8 cellular contexts compared by ENCODE assay signal in the genomic region with DNA sequence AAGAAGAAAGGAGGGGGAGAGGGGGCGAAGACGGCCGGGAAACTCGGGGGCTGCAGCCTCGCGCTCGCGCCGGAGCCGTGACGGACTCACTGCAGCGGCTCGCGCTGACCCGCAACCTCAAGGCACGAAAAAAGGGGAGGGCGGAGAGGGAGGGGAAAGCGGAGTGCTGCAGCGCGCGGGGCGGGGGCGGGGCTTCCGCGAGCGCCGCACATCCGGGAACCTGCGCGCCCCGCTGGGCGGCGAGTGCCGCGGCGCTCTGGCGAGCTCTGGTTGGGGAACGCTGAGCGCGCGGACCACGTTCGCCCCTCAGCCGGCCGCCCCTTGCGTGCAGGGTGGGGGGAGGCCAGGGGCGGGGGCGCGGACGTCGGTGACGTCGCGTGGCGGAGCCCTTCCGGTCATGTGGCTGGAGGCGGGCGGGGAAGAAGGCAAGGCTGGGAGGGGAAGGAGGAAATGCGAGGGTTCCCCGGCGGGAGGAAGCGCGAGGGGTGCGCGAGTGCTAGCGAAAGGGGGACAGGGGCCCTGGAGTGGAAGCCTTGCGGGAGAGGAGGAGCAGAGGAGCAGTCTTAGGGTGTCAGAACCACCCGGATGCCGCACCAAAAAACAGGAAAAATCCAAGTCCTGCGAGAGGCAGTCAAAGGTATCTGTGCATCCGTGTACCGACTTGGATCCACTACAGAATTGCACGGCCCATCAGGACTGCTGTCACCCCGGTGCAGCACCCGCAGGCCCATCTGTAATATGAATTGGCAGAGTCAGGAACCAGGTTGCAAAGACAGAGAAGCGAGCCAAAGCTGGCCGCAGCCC. TPM values are rescaled to one million over a fixed set of nuclear protein-coding genes. Genes with fewer than 3 reads are reported as not detected.
DNase-seq lines count a peak whose midpoint lies in the region; ATAC-seq, FAIRE-seq and TF ChIP-seq lines count a peak whose summit lies in the region.

TSS of gene PPP3R1 (minus strand) at position 126 of the 804 bp plus-strand sequence. CDS start 405 bp downstream, outside the sequence.

- peaks cover 17 to 29% (median 23%) of the 10 kb centered on the region in 3 donors for H3K4me1 ChIP-seq in pancreas
- H3K4me1 ChIP-seq in thyroid gland, result peaks cover 24 to 26% of the 10 kb centered on the region in 2 donors

- H3K4me1 Mint-ChIP-seq in activated naive CD8-positive, alpha-beta T cell treated with anti-CD3 and anti-CD28 coated beads, Interleukin-2, amount 50 U/mL, for 24 hours, result peaks cover 34% of the 10 kb centered on the region

- H3K27me3 Mint-ChIP-seq in activated naive CD8-positive, alpha-beta T cell treated with anti-CD3 and anti-CD28 coated beads, Interleukin-2, amount 50 U/mL, for 24 hours, result no peaks in the 10 kb centered on the region

- 0 to 1% methylated on average over 53 to 77 of the region's 77 CpGs for WGBS in pancreas, 2 donors
- 0 to 1% methylated on average over 39 to 59 of the region's 77 CpGs for WGBS in thyroid gland, 2 donors

- H3K27ac Mint-ChIP-seq in activated naive CD8-positive, alpha-beta T cell treated with anti-CD3 and anti-CD28 coated beads, Interleukin-2, amount 50 U/mL, for 24 hours, result peak within 1 kb of the TSS; percentile 96

- peak; percentile 99 for DNase-seq in GM12865 (ENCODE audit: low read depth)
- DNase-seq in NCI-H1417 treated with DMSO at 0.1 percent for 48 hours (lab: John Stamatoyannopoulos, UW), result peak; percentile 77
- DNase-seq in SW480 (ENCODE audit: low spot score), result peak; percentile 95
- DNase-seq in activated naive CD8-positive, alpha-beta T cell treated with anti-CD3 and anti-CD28 coated beads, Interleukin-2, amount 50 U/mL, for 24 hours, result peak; percentile 95
- peak; percentile 96 for DNase-seq in Right ventricle myocardium superior
- peak; percentile 95 to 97 (median 96) for DNase-seq in pancreas
- peak; percentile 95 for DNase-seq in thyroid gland

- H3K9me3 ChIP-seq in pancreas (no peaks in the 10 kb centered on the region), thyroid gland (no peaks in the 10 kb centered on the region)

- H3K9me3 Mint-ChIP-seq in activated naive CD8-positive, alpha-beta T cell treated with anti-CD3 and anti-CD28 coated beads, Interleukin-2, amount 50 U/mL, for 24 hours, result no peaks in the 10 kb centered on the region

- peak within 1 kb of the TSS; percentile 98 for H3K4me3 ChIP-seq in GM12865 (ENCODE audit: low read depth, low read length)
- H3K4me3 ChIP-seq in pancreas, result peak within 1 kb of the TSS; percentile 62 to 83 (median 72)
- peak within 1 kb of the TSS; percentile 37 to 90 (median 72) for H3K4me3 ChIP-seq in thyroid gland (replicated peaks in 1 of 3)

- ATAC-seq in HG02759 (IDR thresholded peaks at IDR 0.05; ENCODE audit: unreplicated experiment) (peak; percentile 88), Right ventricle myocardium superior (ENCODE audit: poor library complexity) (peak; percentile 97), pancreas (peak; percentile 88 to 93 (median 92))
- ATAC-seq in activated naive CD8-positive, alpha-beta T cell treated with anti-CD3 and anti-CD28 coated beads, Interleukin-2, amount 50 U/mL, for 24 hours, result peak; percentile 95

- FAIRE-seq in pancreas (lab: Jason Lieb, UNC), result no peak

- H3K27me3 ChIP-seq in pancreas, result no peaks in the 10 kb centered on the region
- no peaks in the 10 kb centered on the region for H3K27me3 ChIP-seq in thyroid gland

- TF ChIP-seq CTCF in GM12865 (IDR thresholded peaks at IDR 0.05; ENCODE audit: insufficient read depth, low read depth, low read length, missing control alignments) (no peak), pancreas (IDR thresholded peaks at IDR 0.05) (no peak), thyroid gland (IDR thresholded peaks at IDR 0.05) (no peak)

- H3K27ac ChIP-seq in pancreas, result peak within 1 kb of the TSS; percentile 83 to 96 (median 94)
- peak within 1 kb of the TSS; percentile 89 to 95 (median 95) for H3K27ac ChIP-seq in thyroid gland

- TF ChIP-seq POLR2A in thyroid gland (IDR thresholded peaks at IDR 0.05), result peak; percentile 77 to 88

- H3K36me3 ChIP-seq in pancreas (no peaks in the 10 kb centered on the region), thyroid gland (no peaks in the 10 kb centered on the region)

- peak within 1 kb of the TSS; percentile 97 for H3K4me3 Mint-ChIP-seq in activated naive CD8-positive, alpha-beta T cell treated with anti-CD3 and anti-CD28 coated beads, Interleukin-2, amount 50 U/mL, for 24 hours

- intact Hi-C loops in Right ventricle myocardium superior (cut with DNase I) (no loop called here), pancreas (cut with DNase I) (no loop called here), thyroid gland (cut with DNase I) (loop anchor here (5.0 kb wide), 1 partner anchor 95 kb away; the partner anchor contains the start of gene PNO1)

- peaks cover 20% of the 10 kb centered on the region for H3K36me3 Mint-ChIP-seq in activated naive CD8-positive, alpha-beta T cell treated with anti-CD3 and anti-CD28 coated beads, Interleukin-2, amount 50 U/mL, for 24 hours (ENCODE audit: low read depth)

RNA-seq across cellular contexts. Expression of gene PPP3R1, which starts in this region (rescaled TPM):
- 38.6 TPM for total RNA-seq in Right ventricle myocardium superior
- total RNA-seq in pancreas, result 10 to 100 TPM; 15.5 to 27.4 (median 23.4) TPM
- 10 to 100 TPM in 1 of 2 donors, 1 to 10 TPM in 1; 6.1 to 12.4 TPM for polyA plus RNA-seq in pancreas
- 10 to 100 TPM; 29.4 to 35.1 (median 31.4) TPM for total RNA-seq in thyroid gland

Comparison
In these comparisons a context has a peak if more than half of its experiments do, and no peak if none do; other contexts are left out.
1. Peak in every context shown above with its lines: DNase-seq, ATAC-seq, H3K4me3 ChIP-seq and H3K27ac ChIP-seq.